Comparison of ENCODE assay signal across 18 cellular contexts in the genomic region with DNA sequence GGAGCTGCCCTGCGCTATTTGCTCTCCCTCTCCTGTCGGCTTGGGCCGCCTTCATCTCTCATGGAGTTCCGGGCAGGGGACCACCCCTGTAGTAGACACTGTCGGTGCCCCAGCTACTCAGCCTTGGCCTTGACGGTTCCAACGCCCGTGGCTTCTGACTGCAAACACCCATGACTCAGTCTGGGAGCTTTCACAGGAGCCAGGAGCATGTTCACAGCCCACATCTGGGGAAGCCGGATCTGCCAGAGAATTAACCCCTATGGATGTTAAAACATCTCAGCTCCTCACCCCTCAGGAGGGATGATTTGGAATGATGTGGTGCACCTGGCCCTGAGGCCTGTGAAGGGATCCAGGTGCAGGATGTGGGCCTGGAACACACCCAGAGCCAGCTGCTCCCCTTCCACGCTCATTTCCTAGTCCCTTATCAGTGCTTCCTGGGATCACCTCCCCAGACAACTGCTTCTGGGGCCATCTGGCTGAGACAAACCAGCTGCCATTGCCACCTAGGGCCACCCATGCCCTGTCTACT.
A peak's percentile ranks its signal among the peaks of the same experiment; 100 is the strongest.
DNase-seq lines count a peak whose midpoint lies in the region; ATAC-seq and TF ChIP-seq lines count a peak whose summit lies in the region.
"Had no signal": no experiment of that assay in that cellular context is flagged by ENCODE, and none has a peak within 500 bp of the region (broad histone marks: within the 10 kb centered on the region; RNA-seq: fewer than 3 reads in every experiment).

No MANE protein-coding gene starts in this region.

- intact Hi-C loops in posterior vena cava (cut with DNase I): no loop called here

- no peak overlapping the region for H3K4me3 ChIP-seq in fibroblast of pulmonary artery (replicated peaks; ENCODE audit: low read depth, low read length)
- H3K4me3 ChIP-seq: coronary artery had no signal

- ATAC-seq in HG03439 (IDR thresholded peaks at IDR 0.05; ENCODE audit: unreplicated experiment): no peak
- ATAC-seq: activated naive CD4-positive, alpha-beta T cell treated with anti-CD3 and anti-CD28 coated beads, Interleukin-2, amount 50 U/mL, for 72 hours; Panc1 had no signal

- no peak for TF ChIP-seq CTCF in fibroblast of pulmonary artery (IDR thresholded peaks at IDR 0.05; ENCODE audit: low read length, missing control alignments)

- DNase-seq in NCI-H146 (lab: John Stamatoyannopoulos, UW) (peak; percentile 52), NCI-H146 treated with DMSO at 0.1 percent for 48 hours (lab: John Stamatoyannopoulos, UW; ENCODE audit: unreplicated experiment) (no peak), NCI-H510A treated with DMSO at 0.1 percent for 48 hours (lab: John Stamatoyannopoulos, UW) (peak; percentile 19), fibroblast of pulmonary artery (ENCODE audit: low read depth) (peak; percentile 10), posterior vena cava (ENCODE audit: low spot score) (peak; percentile 42), DMS153 treated with DMSO at 0.1 percent for 48 hours (lab: John Stamatoyannopoulos, UW; ENCODE audit: unreplicated experiment) (no peak)
- no peak for DNase-seq in stimulated activated CD4-positive, alpha-beta T cell treated with anti-CD3 and anti-CD28 coated beads, Interleukin-1b, Interleukin-23, amount 100 ng/mL, for 48 hours
- DNase-seq: activated CD4-positive, alpha-beta T cell treated with anti-CD3 and anti-CD28 coated beads for 1 hour; C1 segment of cervical spinal cord; DMS79; hypothalamus; kidney; NCI-H1092 treated with DMSO at 0.1 percent for 48 hours; stimulated activated CD8-positive, alpha-beta memory T cell treated with anti-CD3 and anti-CD28 coated beads, Interleukin-4, amount 100 ng/mL, for 48 hours had no signal

Comparison
In these comparisons a context has a peak if more than half of its experiments do, and no peak if none do; other contexts are left out.
1. DNase-seq: peak in NCI-H146 (single experiment), NCI-H510A treated with DMSO at 0.1 percent for 48 hours (single experiment), fibroblast of pulmonary artery (single experiment) and posterior vena cava (single experiment); none in NCI-H146 treated with DMSO at 0.1 percent for 48 hours (single experiment), DMS153 treated with DMSO at 0.1 percent for 48 hours (single experiment) and stimulated activated CD4-positive, alpha-beta T cell treated with anti-CD3 and anti-CD28 coated beads, Interleukin-1b, Interleukin-23, amount 100 ng/mL, for 48 hours (single experiment).